In genomic region chrX:108453841-108454240, GRCh38 we compare ENCODE assay signal across 27 cellular contexts. TPM values are rescaled to one million over a fixed set of nuclear protein-coding genes. Genes with fewer than 3 reads are reported as not detected.
"Had no signal": no experiment of that assay in that cellular context is flagged by ENCODE, and none has a peak within 500 bp of the region (broad histone marks: within the 10 kb centered on the region; RNA-seq: fewer than 3 reads in every experiment).

No MANE protein-coding gene starts in this region.

- H3K4me1 Mint-ChIP-seq: natural killer cell; nephron; neural progenitor cell; stimulated activated effector memory CD8-positive, alpha-beta T cell treated with anti-CD3 and anti-CD28 coated beads, Interleukin-12 subunit alpha, Interleukin-12 subunit beta, amount 100 ng/mL, for 72 hours; stimulated activated naive B cell treated with anti-CD40 and anti-IgM and Interleukin-4, amounts not matched to agents 10 μg/mL and 1 μg/mL and 100 μg/mL, for 72 hours had no signal

- H2AFZ ChIP-seq: neural progenitor cell had no signal

- H3K4me2 ChIP-seq: neural progenitor cell had no signal

- H3K27me3 Mint-ChIP-seq: stimulated activated naive B cell treated with anti-CD40 and anti-IgM and Interleukin-4, amounts not matched to agents 10 μg/mL and 1 μg/mL and 100 μg/mL, for 72 hours; stimulated activated naive CD8-positive, alpha-beta T cell treated with anti-CD3 and anti-CD28 coated beads, Interleukin-15, Interleukin-2, amounts not matched to agents 100 ng/mL and 50 ng/mL, for 24 hours had no signal

- H3K9me3 ChIP-seq: ovary, psoas muscle, sigmoid colon, stomach, thoracic aorta, thyroid gland, tibial nerve, upper lobe of left lung, vagina had no signal

- H3K36me3 ChIP-seq: neural progenitor cell, ovary, right lobe of liver, sigmoid colon, stomach, thoracic aorta, thyroid gland, tibial nerve, upper lobe of left lung, vagina had no signal

- H3K4me3 ChIP-seq: neural progenitor cell, ovary, psoas muscle, right lobe of liver, sigmoid colon, stomach, thoracic aorta, thyroid gland, tibial nerve, upper lobe of left lung, vagina had no signal

- H3K9me3 Mint-ChIP-seq: natural killer cell; stimulated activated effector memory CD8-positive, alpha-beta T cell treated with anti-CD3 and anti-CD28 coated beads, Interleukin-12 subunit alpha, Interleukin-12 subunit beta, amount 100 ng/mL, for 72 hours; stimulated activated naive B cell treated with anti-CD40 and anti-IgM and Interleukin-4, amounts not matched to agents 10 μg/mL and 1 μg/mL and 100 μg/mL, for 72 hours; stimulated activated naive CD8-positive, alpha-beta T cell treated with anti-CD3 and anti-CD28 coated beads, Interleukin-15, Interleukin-2, amounts not matched to agents 100 ng/mL and 50 ng/mL, for 24 hours had no signal

- H3K27ac ChIP-seq: neural progenitor cell, ovary, psoas muscle, right lobe of liver, stomach, thoracic aorta, thyroid gland, tibial nerve, upper lobe of left lung, vagina had no signal

- H3K4me3 Mint-ChIP-seq: natural killer cell; nephron; neural progenitor cell; stimulated activated effector memory CD8-positive, alpha-beta T cell treated with anti-CD3 and anti-CD28 coated beads, Interleukin-12 subunit alpha, Interleukin-12 subunit beta, amount 100 ng/mL, for 72 hours; stimulated activated naive B cell treated with anti-CD40 and anti-IgM and Interleukin-4, amounts not matched to agents 10 μg/mL and 1 μg/mL and 100 μg/mL, for 72 hours; stimulated activated naive CD8-positive, alpha-beta T cell treated with anti-CD3 and anti-CD28 coated beads, Interleukin-15, Interleukin-2, amounts not matched to agents 100 ng/mL and 50 ng/mL, for 24 hours had no signal

- DNase-seq: natural killer cell; occipital lobe; ovary; psoas muscle; right cardiac atrium; right lobe of liver; sigmoid colon; small intestine; stimulated activated CD4-positive, alpha-beta T cell treated with anti-CD3 and anti-CD28 coated beads, Interleukin-15, amount 100 ng/mL, for 24 hours; stimulated activated CD4-positive, alpha-beta T cell treated with anti-CD3 and anti-CD28 coated beads, Interleukin-2, amount 100 ng/mL, for 24 hours; stimulated activated CD4-positive, alpha-beta T cell treated with anti-CD3 and anti-CD28 coated beads, Interleukin-2, amount 100 ng/mL, for 48 hours; stimulated activated CD4-positive, alpha-beta T cell treated with anti-CD3 and anti-CD28 coated beads, Interleukin-4, amount 100 ng/mL, for 24 hours; stimulated activated naive B cell treated with anti-CD40 and anti-IgM and Interleukin-4, amounts not matched to agents 10 μg/mL and 1 μg/mL and 100 μg/mL, for 72 hours; stimulated activated naive CD4-positive, alpha-beta T cell treated with Interleukin-2 at 50 U/mL for 16 hours; stomach; thyroid gland; trophoblast cell; upper lobe of left lung had no signal

- FAIRE-seq: urothelium cell line had no signal

- H3K4me1 ChIP-seq: neural progenitor cell, psoas muscle, right lobe of liver, sigmoid colon, stomach, thyroid gland, tibial nerve, upper lobe of left lung, vagina had no signal

- H3K27me3 ChIP-seq: neural progenitor cell, ovary, sigmoid colon, stomach, thyroid gland, tibial nerve, upper lobe of left lung, vagina had no signal

- H3K9ac ChIP-seq: neural progenitor cell had no signal

- H3K27ac Mint-ChIP-seq: natural killer cell; nephron; neural progenitor cell; stimulated activated effector memory CD8-positive, alpha-beta T cell treated with anti-CD3 and anti-CD28 coated beads, Interleukin-12 subunit alpha, Interleukin-12 subunit beta, amount 100 ng/mL, for 72 hours; stimulated activated naive B cell treated with anti-CD40 and anti-IgM and Interleukin-4, amounts not matched to agents 10 μg/mL and 1 μg/mL and 100 μg/mL, for 72 hours; stimulated activated naive CD8-positive, alpha-beta T cell treated with anti-CD3 and anti-CD28 coated beads, Interleukin-15, Interleukin-2, amounts not matched to agents 100 ng/mL and 50 ng/mL, for 24 hours had no signal

- H3K36me3 Mint-ChIP-seq: natural killer cell; stimulated activated effector memory CD8-positive, alpha-beta T cell treated with anti-CD3 and anti-CD28 coated beads, Interleukin-12 subunit alpha, Interleukin-12 subunit beta, amount 100 ng/mL, for 72 hours; stimulated activated naive B cell treated with anti-CD40 and anti-IgM and Interleukin-4, amounts not matched to agents 10 μg/mL and 1 μg/mL and 100 μg/mL, for 72 hours had no signal

RNA-seq across cellular contexts. Expression of gene COL4A5, which starts 14.2 kb away (rescaled TPM):
- total RNA-seq: natural killer cell had no signal

RNA-seq across cellular contexts. Expression of gene COL4A6, which starts 15.6 kb away (rescaled TPM):
- total RNA-seq: natural killer cell, osteoblast had no signal
